ENCODE assay signal across 25 cellular contexts in genomic region chr16:523097-523741, GRCh38. TPM values are rescaled to one million over a fixed set of nuclear protein-coding genes. Genes with fewer than 3 reads are reported as not detected.
A peak's percentile ranks its signal among the peaks of the same experiment; 100 is the strongest.
DNase-seq lines count a peak whose midpoint lies in the region; ATAC-seq and TF ChIP-seq lines count a peak whose summit lies in the region.
"Had no signal": no experiment of that assay in that cellular context is flagged by ENCODE, and none has a peak within 500 bp of the region (broad histone marks: within the 10 kb centered on the region; RNA-seq: fewer than 3 reads in every experiment).

No MANE protein-coding gene starts in this region.

- H3K4me1 Mint-ChIP-seq in activated CD8-positive, alpha-beta memory T cell treated with anti-CD3 and anti-CD28 coated beads, Interleukin-2, amount 10 ng/mL, durations not matched to agents 7 days and 5 days, result peaks cover 32% of the 10 kb centered on the region
- peaks cover 0 to 19% (median 7%) of the 10 kb centered on the region in 4 donors for H3K4me1 Mint-ChIP-seq in CD4-positive, CD25-positive, alpha-beta regulatory T cell
- peaks cover 17% of the 10 kb centered on the region for H3K4me1 Mint-ChIP-seq in activated naive CD8-positive, alpha-beta T cell treated with anti-CD3 and anti-CD28 coated beads for 36 hours
- peaks cover 14% of the 10 kb centered on the region for H3K4me1 Mint-ChIP-seq in neural crest cell

- H3K27ac Mint-ChIP-seq in activated CD8-positive, alpha-beta memory T cell treated with anti-CD3 and anti-CD28 coated beads, Interleukin-2, amount 10 ng/mL, durations not matched to agents 7 days and 5 days, result peak overlapping the region; percentile 60
- H3K27ac Mint-ChIP-seq in CD4-positive, CD25-positive, alpha-beta regulatory T cell, result peak overlapping the region in 1 of 3 donors; percentile 7
- peak overlapping the region; percentile 42 for H3K27ac Mint-ChIP-seq in activated naive CD8-positive, alpha-beta T cell treated with anti-CD3 and anti-CD28 coated beads for 36 hours
- no peak overlapping the region for H3K27ac Mint-ChIP-seq in neural crest cell (ENCODE audit: unreplicated experiment)
- H3K27ac Mint-ChIP-seq: activated naive CD4-positive, alpha-beta T cell treated with anti-CD3 and anti-CD28 coated beads, Interleukin-2, amount 10 ng/mL, durations not matched to agents 7 days and 5 days; HFFc6 had no signal

- H3K36me3 ChIP-seq in CD4-positive, CD25-positive, alpha-beta regulatory T cell (ENCODE audit: control insufficient read depth, insufficient read depth, low read length), result peaks cover 3% of the 10 kb centered on the region
- H3K36me3 ChIP-seq: uterus had no signal

- DNase-seq in activated CD8-positive, alpha-beta memory T cell treated with anti-CD3 and anti-CD28 coated beads, Interleukin-2, amount 10 ng/mL, durations not matched to agents 7 days and 5 days, result no peak
- DNase-seq in activated CD8-positive, alpha-beta memory T cell treated with anti-CD3 and anti-CD28 coated beads, Interleukin-2, amount 50 U/mL, for 48 hours, result no peak
- DNase-seq in CD4-positive, CD25-positive, alpha-beta regulatory T cell, result no peak
- DNase-seq in activated naive CD8-positive, alpha-beta T cell treated with anti-CD3 and anti-CD28 coated beads for 36 hours, result no peak
- no peak for DNase-seq in neural crest cell (ENCODE audit: low read depth, low spot score)
- no peak for DNase-seq in nucleus accumbens (lab: John Stamatoyannopoulos, UW)
- DNase-seq in NCI-H2029 (lab: John Stamatoyannopoulos, UW), result no peak
- DNase-seq: activated naive CD4-positive, alpha-beta T cell treated with anti-CD3 and anti-CD28 coated beads, Interleukin-2, amount 10 ng/mL, durations not matched to agents 7 days and 5 days; DMS153; GF-D8; HFFc6; midbrain; NCI-H1417; NCI-H2107; NK-92 treated with Interleukin-12 subunit alpha and Interleukin-12 subunit beta, amount 100 ng/mL, for 24 hours; stimulated activated CD4-positive, alpha-beta T cell treated with anti-CD3 and anti-CD28 coated beads, Interleukin-4, amount 100 ng/mL, for 4 hours; T1000; uterus had no signal

- CTCF ChIA-PET in activated CD8-positive, alpha-beta memory T cell treated with anti-CD3 and anti-CD28 coated beads, Interleukin-2, amount 10 ng/mL, durations not matched to agents 7 days and 5 days (lab: Charles Lee), result no interaction called here

- peaks cover 2% of the 10 kb centered on the region for H3K36me3 Mint-ChIP-seq in activated CD8-positive, alpha-beta memory T cell treated with anti-CD3 and anti-CD28 coated beads, Interleukin-2, amount 10 ng/mL, durations not matched to agents 7 days and 5 days
- no peaks in the 10 kb centered on the region for H3K36me3 Mint-ChIP-seq in CD4-positive, CD25-positive, alpha-beta regulatory T cell
- peaks cover 5% of the 10 kb centered on the region for H3K36me3 Mint-ChIP-seq in activated naive CD8-positive, alpha-beta T cell treated with anti-CD3 and anti-CD28 coated beads for 36 hours
- H3K36me3 Mint-ChIP-seq in neural crest cell (ENCODE audit: low read depth), result peaks cover 3% of the 10 kb centered on the region

- ATAC-seq in activated CD8-positive, alpha-beta memory T cell treated with anti-CD3 and anti-CD28 coated beads, Interleukin-2, amount 10 ng/mL, durations not matched to agents 7 days and 5 days, result no peak
- ATAC-seq in CD4-positive, CD25-positive, alpha-beta regulatory T cell (ENCODE audit: low read depth in 2 of 2), result no peak
- no peak for ATAC-seq in GM19328 (IDR thresholded peaks at IDR 0.05; ENCODE audit: unreplicated experiment)
- ATAC-seq: left lobe of liver, SK-N-SH treated with all-trans-retinoic acid at 6 μM for 48 hours had no signal

- H3K27me3 ChIP-seq in CD4-positive, CD25-positive, alpha-beta regulatory T cell (ENCODE audit: control insufficient read depth, insufficient read depth, low read length), result no peaks in the 10 kb centered on the region
- H3K27me3 ChIP-seq: neutrophil, uterus had no signal

- H3K4me1 ChIP-seq in CD4-positive, CD25-positive, alpha-beta regulatory T cell (ENCODE audit: control insufficient read depth, insufficient read depth, low read length, poor library complexity, severe bottlenecking), result peaks cover 19% of the 10 kb centered on the region

- no peaks in the 10 kb centered on the region for H3K9me3 Mint-ChIP-seq in activated CD8-positive, alpha-beta memory T cell treated with anti-CD3 and anti-CD28 coated beads, Interleukin-2, amount 10 ng/mL, durations not matched to agents 7 days and 5 days (ENCODE audit: low read depth)
- H3K9me3 Mint-ChIP-seq in CD4-positive, CD25-positive, alpha-beta regulatory T cell, result no peaks in the 10 kb centered on the region
- no peaks in the 10 kb centered on the region for H3K9me3 Mint-ChIP-seq in activated naive CD8-positive, alpha-beta T cell treated with anti-CD3 and anti-CD28 coated beads for 36 hours
- H3K9me3 Mint-ChIP-seq in neural crest cell, result no peaks in the 10 kb centered on the region
- H3K9me3 Mint-ChIP-seq: activated naive CD4-positive, alpha-beta T cell treated with anti-CD3 and anti-CD28 coated beads, Interleukin-2, amount 10 ng/mL, durations not matched to agents 7 days and 5 days; HFFc6; IgD-negative memory B cell had no signal

- H3K4me3 ChIP-seq in CD4-positive, CD25-positive, alpha-beta regulatory T cell (ENCODE audit: low read depth, low read length), result no peak overlapping the region
- H3K4me3 ChIP-seq: uterus had no signal

- no peaks in the 10 kb centered on the region for H3K9me3 ChIP-seq in CD4-positive, CD25-positive, alpha-beta regulatory T cell (ENCODE audit: control insufficient read depth in 2 of 2, low read length in 2 of 2)
- H3K9me3 ChIP-seq: neutrophil, uterus had no signal

- TF ChIP-seq CTCF in neural crest cell (conservative IDR thresholded peaks at IDR 0.05), result no peak

- H3K27ac ChIP-seq in CD4-positive, CD25-positive, alpha-beta regulatory T cell (ENCODE audit: insufficient read depth, low read length, poor library complexity, severe bottlenecking), result no peak overlapping the region
- H3K27ac ChIP-seq: neutrophil, uterus had no signal

- H3K4me3 Mint-ChIP-seq in activated CD8-positive, alpha-beta memory T cell treated with anti-CD3 and anti-CD28 coated beads, Interleukin-2, amount 10 ng/mL, durations not matched to agents 7 days and 5 days, result no peak overlapping the region
- peak overlapping the region in 3 of 4 donors; percentile 16 to 38 (median 19) for H3K4me3 Mint-ChIP-seq in CD4-positive, CD25-positive, alpha-beta regulatory T cell
- H3K4me3 Mint-ChIP-seq in activated naive CD8-positive, alpha-beta T cell treated with anti-CD3 and anti-CD28 coated beads for 36 hours, result no peak overlapping the region
- peak overlapping the region; percentile 81 for H3K4me3 Mint-ChIP-seq in neural crest cell
- H3K4me3 Mint-ChIP-seq: activated naive CD4-positive, alpha-beta T cell treated with anti-CD3 and anti-CD28 coated beads, Interleukin-2, amount 10 ng/mL, durations not matched to agents 7 days and 5 days; HFFc6 had no signal

- no peaks in the 10 kb centered on the region for H3K27me3 Mint-ChIP-seq in activated CD8-positive, alpha-beta memory T cell treated with anti-CD3 and anti-CD28 coated beads, Interleukin-2, amount 10 ng/mL, durations not matched to agents 7 days and 5 days
- H3K27me3 Mint-ChIP-seq in CD4-positive, CD25-positive, alpha-beta regulatory T cell, result no peaks in the 10 kb centered on the region
- no peaks in the 10 kb centered on the region for H3K27me3 Mint-ChIP-seq in activated naive CD8-positive, alpha-beta T cell treated with anti-CD3 and anti-CD28 coated beads for 36 hours
- peaks cover 4% of the 10 kb centered on the region for H3K27me3 Mint-ChIP-seq in neural crest cell (ENCODE audit: low read depth)
- H3K27me3 Mint-ChIP-seq: activated naive CD4-positive, alpha-beta T cell treated with anti-CD3 and anti-CD28 coated beads, Interleukin-2, amount 10 ng/mL, durations not matched to agents 7 days and 5 days; IgD-negative memory B cell had no signal

RNA-seq across cellular contexts. Expression of gene CAPN15, which starts 4.3 kb away (rescaled TPM):
- 100 to 1,000 TPM; 113 to 121 TPM for total RNA-seq in activated CD8-positive, alpha-beta memory T cell treated with anti-CD3 and anti-CD28 coated beads, Interleukin-2, amount 10 ng/mL, durations not matched to agents 7 days and 5 days
- total RNA-seq in CD4-positive, CD25-positive, alpha-beta regulatory T cell, result 82.6 TPM
- polyA plus RNA-seq in CD4-positive, CD25-positive, alpha-beta regulatory T cell, result 1 to 10 TPM; 3.0 to 8.5 (median 5.2) TPM
- total RNA-seq in activated naive CD8-positive, alpha-beta T cell treated with anti-CD3 and anti-CD28 coated beads for 36 hours, result 10 to 100 TPM; 86.4 to 91.3 TPM
- 56.9 and 60.3 TPM in 2 replicates for total RNA-seq in neural crest cell

RNA-seq across cellular contexts. Expression of gene PRR35, which starts 37.0 kb away (rescaled TPM):
- total RNA-seq in activated CD8-positive, alpha-beta memory T cell treated with anti-CD3 and anti-CD28 coated beads, Interleukin-2, amount 10 ng/mL, durations not matched to agents 7 days and 5 days, result not detected
- total RNA-seq in CD4-positive, CD25-positive, alpha-beta regulatory T cell, result not detected
- not detected for polyA plus RNA-seq in CD4-positive, CD25-positive, alpha-beta regulatory T cell
- not detected for total RNA-seq in activated naive CD8-positive, alpha-beta T cell treated with anti-CD3 and anti-CD28 coated beads for 36 hours
- total RNA-seq in neural crest cell, result not detected in 2 replicates
- total RNA-seq: HFFc6, left lobe of liver, MCF 10A, RPMI7951, uterus had no signal
- polyA plus RNA-seq: IgD-negative memory B cell had no signal

RNA-seq across cellular contexts. Expression of gene NHLRC4, which starts 43.6 kb away (rescaled TPM):
- 1 to 10 TPM in 1 of 2 experiments, under 1 TPM in 1; 0.94 to 1.2 TPM for total RNA-seq in activated CD8-positive, alpha-beta memory T cell treated with anti-CD3 and anti-CD28 coated beads, Interleukin-2, amount 10 ng/mL, durations not matched to agents 7 days and 5 days
- 1.9 TPM for total RNA-seq in CD4-positive, CD25-positive, alpha-beta regulatory T cell
- polyA plus RNA-seq in CD4-positive, CD25-positive, alpha-beta regulatory T cell, result 1 to 10 TPM; 3.7 to 5.6 (median 4.8) TPM
- total RNA-seq in activated naive CD8-positive, alpha-beta T cell treated with anti-CD3 and anti-CD28 coated beads for 36 hours, result under 1 TPM; 0.54 to 0.76 TPM
- total RNA-seq in neural crest cell, result 0.84 and 0.86 TPM in 2 replicates
- total RNA-seq: MCF 10A had no signal

RNA-seq across cellular contexts. Expression of gene PIGQ, which starts 46.5 kb away (rescaled TPM):
- 10 to 100 TPM; 38.8 to 41.0 TPM for total RNA-seq in activated CD8-positive, alpha-beta memory T cell treated with anti-CD3 and anti-CD28 coated beads, Interleukin-2, amount 10 ng/mL, durations not matched to agents 7 days and 5 days
- 25.7 TPM for total RNA-seq in CD4-positive, CD25-positive, alpha-beta regulatory T cell
- 10 to 100 TPM; 11.6 to 15.3 (median 12.9) TPM for polyA plus RNA-seq in CD4-positive, CD25-positive, alpha-beta regulatory T cell
- 10 to 100 TPM; 28.8 to 29.1 TPM for total RNA-seq in activated naive CD8-positive, alpha-beta T cell treated with anti-CD3 and anti-CD28 coated beads for 36 hours
- 84.9 and 91.7 TPM in 2 replicates for total RNA-seq in neural crest cell

Comparison
In these comparisons a context has a peak if more than half of its experiments do, and no peak if none do; other contexts are left out.
1. H3K4me3 Mint-ChIP-seq: peak in CD4-positive, CD25-positive, alpha-beta regulatory T cell (3 of 4) and neural crest cell (single experiment); none in activated CD8-positive, alpha-beta memory T cell treated with anti-CD3 and anti-CD28 coated beads, Interleukin-2, amount 10 ng/mL, durations not matched to agents 7 days and 5 days (single experiment) and activated naive CD8-positive, alpha-beta T cell treated with anti-CD3 and anti-CD28 coated beads for 36 hours (single experiment).